ENCODE assay signal across 16 cellular contexts in the genomic region with DNA sequence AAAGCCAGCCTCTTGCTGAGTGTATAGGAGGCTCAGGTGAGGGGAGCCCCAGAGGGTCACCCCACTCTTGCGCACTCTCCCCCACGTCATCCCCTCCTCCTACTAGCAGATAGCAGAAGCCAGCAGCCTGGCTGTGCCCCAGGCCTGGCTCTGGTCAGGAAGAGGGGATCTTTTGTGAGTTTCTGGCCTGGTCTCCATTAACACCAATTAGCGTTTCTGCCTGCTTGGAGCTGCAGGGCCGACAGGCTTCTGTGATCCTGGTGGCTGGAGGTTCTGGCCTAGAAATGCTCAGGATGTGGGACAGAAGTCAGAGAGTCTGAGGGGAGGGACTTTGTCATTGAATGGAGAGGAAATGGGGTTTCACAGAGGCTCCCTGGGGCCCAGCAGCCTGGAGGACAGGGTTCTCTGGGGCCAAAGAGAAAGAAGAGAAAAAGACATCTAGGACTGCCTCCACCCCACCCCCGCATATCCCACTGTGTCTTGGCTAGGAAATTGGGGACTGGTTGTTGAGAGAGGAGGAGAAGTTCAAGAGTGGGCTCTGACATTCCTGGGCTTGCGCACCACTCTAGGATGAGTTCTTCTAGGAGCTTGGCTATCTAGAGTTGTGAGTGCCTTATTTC. TPM values are rescaled to one million over a fixed set of nuclear protein-coding genes. Genes with fewer than 3 reads are reported as not detected.
DNase-seq lines count a peak whose midpoint lies in the region; ATAC-seq and TF ChIP-seq lines count a peak whose summit lies in the region.
"Had no signal": no experiment of that assay in that cellular context is flagged by ENCODE, and none has a peak within 500 bp of the region (broad histone marks: within the 10 kb centered on the region; RNA-seq: fewer than 3 reads in every experiment).

No MANE protein-coding gene starts in this region.

- no peak overlapping the region for H3K27ac ChIP-seq in H9 (ENCODE audit: insufficient read length, low read depth, low read length)
- peak overlapping the region; percentile 45 for H3K27ac ChIP-seq in mesodermal cell (ENCODE audit: low read depth, low read length, severe bottlenecking)
- H3K27ac ChIP-seq: HL-60 had no signal

- H2BK20ac ChIP-seq in H9 (ENCODE audit: low read depth, low read length, poor library complexity, severe bottlenecking), result no peak overlapping the region

- H3K4me3 ChIP-seq in mesodermal cell (ENCODE audit: extremely low read depth, insufficient read depth, low read length, poor library complexity, severe bottlenecking), result no peak overlapping the region

- H3K79me1 ChIP-seq in H9 (ENCODE audit: insufficient read depth, low read depth, low read length, poor library complexity, severe bottlenecking), result no peaks in the 10 kb centered on the region

- WGBS in H9 (ENCODE audit: extremely low coverage, insufficient read length, low lambda C conversion rate), result no CpG with 5 or more reads among the region's 6 CpGs
- WGBS in mesodermal cell (ENCODE audit: insufficient coverage in 2 of 2), 2 experiments, result 17 to 49% methylated on average over 1 to 3 of the region's 6 CpGs

- no peak overlapping the region for H3K4me2 ChIP-seq in H9 (ENCODE audit: insufficient read depth, insufficient read length, low read length)

- H3K36me3 ChIP-seq in mesodermal cell (ENCODE audit: control insufficient read depth, insufficient read depth, low read length), result no peaks in the 10 kb centered on the region

- no peak for DNase-seq in H9
- DNase-seq in cerebellar cortex (ENCODE audit: low spot score), result peak; percentile 30
- no peak for DNase-seq in foreskin melanocyte
- DNase-seq in ureter (ENCODE audit: low spot score), result no peak
- DNase-seq: DMS 273 treated with DMSO at 0.1 percent for 48 hours, KG1, NCI-H1092, NCI-H187 treated with DMSO at 0.1 percent for 48 hours, NCI-H2171 treated with DMSO at 0.1 percent for 48 hours, NCI-H510A, SHP77 treated with DMSO at 0.1 percent for 48 hours, SW 1271 had no signal

- no peak overlapping the region for H2AK5ac ChIP-seq in H9 (ENCODE audit: insufficient read length, low read length)

- H2BK5ac ChIP-seq in H9 (ENCODE audit: insufficient read length, low read length), result no peak overlapping the region

- no peaks in the 10 kb centered on the region for H3K27me3 ChIP-seq in H9 (ENCODE audit: insufficient read depth, low read length)

- no peak overlapping the region for H3K56ac ChIP-seq in H9 (ENCODE audit: insufficient read length, low read depth, low read length)

- H3K23me2 ChIP-seq in H9 (ENCODE audit: insufficient read length, low read depth, low read length, poor library complexity, severe bottlenecking), result no peaks in the 10 kb centered on the region

- H3K27me3 Mint-ChIP-seq in H9 (ENCODE audit: low read depth), result peaks cover 12% of the 10 kb centered on the region

- H4K20me1 ChIP-seq in H9 (ENCODE audit: control insufficient read depth, insufficient read depth, insufficient read length), result no peaks in the 10 kb centered on the region

- H3K9me3 ChIP-seq in H9 (ENCODE audit: control insufficient read depth, low read depth, low read length) (no peaks in the 10 kb centered on the region), mesodermal cell (ENCODE audit: control insufficient read depth, low read length) (no peaks in the 10 kb centered on the region)

- peaks cover 21 to 25% of the 10 kb centered on the region in 2 experiments for H3K4me1 Mint-ChIP-seq in H9

- H3K4ac ChIP-seq in H9 (ENCODE audit: low read depth, low read length), result no peak overlapping the region

- H3T11ph ChIP-seq in H9 (ENCODE audit: low read length), result no peak overlapping the region

- no peaks in the 10 kb centered on the region; a peak in 1 of 7 replicates for H3K36me3 Mint-ChIP-seq in H9 (ENCODE audit: insufficient read depth in 1 of 3, low read depth in 3 of 3)

- no peak overlapping the region for H2BK120ac ChIP-seq in H9 (ENCODE audit: low read depth, low read length, poor library complexity, severe bottlenecking)

- H4K8ac ChIP-seq in H9 (replicated peaks; ENCODE audit: insufficient read length, low read depth, low read length), result no peak overlapping the region

- H3K9me3 Mint-ChIP-seq in H9, result no peaks in the 10 kb centered on the region

- H3K4me1 ChIP-seq in H9 (ENCODE audit: insufficient read depth, low read length), result peaks cover 7% of the 10 kb centered on the region; the same call in 1 of the 2 replicates
- peaks cover 14% of the 10 kb centered on the region for H3K4me1 ChIP-seq in mesodermal cell (ENCODE audit: control insufficient read depth, insufficient read depth, low read length, poor library complexity, severe bottlenecking)

- peak overlapping the region; percentile 78 to 91 (median 81); a peak in 5 of 7 replicates for H3K27ac Mint-ChIP-seq in H9

- no peak overlapping the region for H3K18ac ChIP-seq in H9 (ENCODE audit: insufficient read length, low read depth, low read length)

- peak overlapping the region in 1 of 2 experiments; percentile 39; a peak in 1 of 5 replicates for H3K4me3 Mint-ChIP-seq in H9

- no peak overlapping the region for H2BK12ac ChIP-seq in H9 (ENCODE audit: insufficient read length, low read depth, low read length)

- no peak overlapping the region for H3K9ac ChIP-seq in H9 (ENCODE audit: extremely low read depth, insufficient read length, low read length)

- no peaks in the 10 kb centered on the region for H3K79me2 ChIP-seq in H9 (ENCODE audit: insufficient read depth, low read length)

- TF ChIP-seq CTCF in H9 (conservative IDR thresholded peaks at IDR 0.05), result no peak

- ATAC-seq in HG03460 (IDR thresholded peaks at IDR 0.05; ENCODE audit: unreplicated experiment) (no peak), HG02798 (IDR thresholded peaks at IDR 0.05; ENCODE audit: poor library complexity, unreplicated experiment) (no peak)

- H2AFZ ChIP-seq in H9 (ENCODE audit: low read length), result no peak overlapping the region

- no peak overlapping the region for H2BK15ac ChIP-seq in H9 (ENCODE audit: low read depth, low read length)

- H3K14ac ChIP-seq in H9 (ENCODE audit: insufficient read depth, low read length), result no peak overlapping the region

- no peak overlapping the region for H3K23ac ChIP-seq in H9 (ENCODE audit: insufficient read length, low read depth, low read length)

- no peak overlapping the region for H4K91ac ChIP-seq in H9 (ENCODE audit: insufficient read length, low read depth, low read length)

- no peak overlapping the region for H4K5ac ChIP-seq in H9 (ENCODE audit: insufficient read length, low read depth, low read length)

RNA-seq across cellular contexts. Expression of a gene that starts 47.5 kb away (rescaled TPM):
- total RNA-seq in H9 (2021) (27.3 and 27.6 TPM in 2 replicates), ureter (39.2 TPM)
- 68.5 TPM for polyA plus RNA-seq in mesodermal cell (2013, experiment 1 of 2)
- 47.6 TPM for polyA plus RNA-seq in mesodermal cell (2013, experiment 2 of 2)
